Comparison of ENCODE assay signal across 8 cellular contexts in the genomic region with DNA sequence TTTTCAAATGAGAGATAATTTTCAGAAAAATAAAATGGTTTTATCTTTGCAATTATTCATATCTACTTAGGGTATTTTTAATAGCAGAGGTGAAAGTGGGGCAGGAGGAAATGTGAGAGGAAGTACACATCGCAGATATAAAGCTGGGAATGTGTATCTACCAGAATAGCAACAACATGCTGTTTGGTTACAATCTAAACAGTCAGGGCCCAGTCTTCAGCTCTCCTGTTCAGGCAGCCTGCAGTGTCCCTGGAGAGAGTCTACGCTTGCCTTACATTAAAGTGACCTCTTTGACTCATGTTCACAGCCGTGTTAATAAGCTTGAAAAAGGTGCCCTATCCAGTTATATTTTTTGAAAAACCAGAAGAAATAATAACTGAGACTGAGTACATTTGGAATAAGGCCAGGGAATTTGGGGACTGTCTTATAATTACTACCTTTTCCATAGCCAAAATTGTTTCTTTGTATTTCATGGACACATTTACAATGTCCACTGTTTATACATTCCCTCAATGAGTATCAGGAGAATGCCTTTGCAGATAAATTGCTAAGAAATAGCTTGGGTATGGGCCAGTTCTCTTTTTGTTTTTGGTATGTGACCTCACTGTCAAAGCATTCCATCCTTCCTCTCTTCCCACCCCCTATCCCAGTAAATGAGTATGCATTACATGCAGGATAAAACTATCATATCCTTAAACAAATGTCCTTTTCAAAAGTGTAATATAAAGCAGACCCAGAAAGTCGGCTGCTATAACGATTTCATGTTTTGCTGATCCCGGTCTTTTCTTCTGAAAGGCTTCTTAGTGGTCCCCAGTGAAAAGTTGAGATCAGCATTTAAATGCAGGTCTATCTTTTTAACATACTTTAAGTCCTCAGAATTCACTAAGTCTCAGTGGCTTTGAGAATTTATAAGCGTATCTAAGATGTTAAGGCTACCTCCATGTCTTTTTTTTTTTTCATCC.
DNase-seq lines count a peak whose midpoint lies in the region; ATAC-seq and TF ChIP-seq lines count a peak whose summit lies in the region.

No MANE protein-coding gene starts in this region.

- H3K4me1 ChIP-seq in gastrocnemius medialis: peaks cover 21 to 26% of the 10 kb centered on the region in 2 donors
- H3K4me1 ChIP-seq in H9 (ENCODE audit: insufficient read depth, low read length): no peaks in the 10 kb centered on the region; the same call in 1 of the 2 replicates

- no peak overlapping the region for H3T11ph ChIP-seq in H9 (ENCODE audit: low read length)

- H3K4me3 ChIP-seq in astrocyte of the cerebellum (ENCODE audit: low read depth, low read length) (no peak overlapping the region), gastrocnemius medialis (peak overlapping the region in 1 of 4 donors; percentile 0)

- H3K4me2 ChIP-seq in H9 (ENCODE audit: insufficient read depth, insufficient read length, low read length): no peak overlapping the region

- no peak overlapping the region for H3K14ac ChIP-seq in H9 (ENCODE audit: insufficient read depth, low read length)

- H3K4ac ChIP-seq in H9 (ENCODE audit: low read depth, low read length): no peak overlapping the region

- no peak overlapping the region for H3K4me3 Mint-ChIP-seq in activated CD4-positive, alpha-beta T cell treated with anti-CD3 and anti-CD28 coated beads, Interleukin-2, amount 10 ng/mL, durations not matched to agents 24 days and 14 days
- H3K4me3 Mint-ChIP-seq in H9: no peak overlapping the region

- H3K27ac Mint-ChIP-seq in activated CD4-positive, alpha-beta T cell treated with anti-CD3 and anti-CD28 coated beads, Interleukin-2, amount 10 ng/mL, durations not matched to agents 24 days and 14 days: no peak overlapping the region
- peak overlapping the region in 1 of 3 experiments; percentile 92; a peak in 4 of 7 replicates for H3K27ac Mint-ChIP-seq in H9

- H4K5ac ChIP-seq in H9 (ENCODE audit: insufficient read length, low read depth, low read length): no peak overlapping the region

- TF ChIP-seq CTCF in astrocyte of the cerebellum (IDR thresholded peaks at IDR 0.05; ENCODE audit: low read depth, low read length, missing control alignments) (no peak), gastrocnemius medialis (IDR thresholded peaks at IDR 0.05 in 4 of 5, conservative IDR thresholded peaks at IDR 0.05 in 1 of 5) (no peak), H9 (conservative IDR thresholded peaks at IDR 0.05) (no peak)

- H3K23ac ChIP-seq in H9 (ENCODE audit: insufficient read length, low read depth, low read length): no peak overlapping the region

- H2BK20ac ChIP-seq in H9 (ENCODE audit: low read depth, low read length, poor library complexity, severe bottlenecking): no peak overlapping the region

- no peaks in the 10 kb centered on the region for H3K4me1 Mint-ChIP-seq in activated CD4-positive, alpha-beta T cell treated with anti-CD3 and anti-CD28 coated beads, Interleukin-2, amount 10 ng/mL, durations not matched to agents 24 days and 14 days
- peaks cover 17 to 22% of the 10 kb centered on the region in 2 experiments for H3K4me1 Mint-ChIP-seq in H9

- no peaks in the 10 kb centered on the region for H3K79me2 ChIP-seq in H9 (ENCODE audit: insufficient read depth, low read length)

- H2BK15ac ChIP-seq in H9 (ENCODE audit: low read depth, low read length): no peak overlapping the region

- intact Hi-C loops in left ventricle myocardium superior (cut with micrococcal nuclease) (no loop called here), gastrocnemius medialis (cut with DNase I; ENCODE audit: low total_unique reads) (no loop called here)
- intact Hi-C loops in activated CD4-positive, alpha-beta T cell treated with anti-CD3 and anti-CD28 coated beads, Interleukin-2, amount 10 ng/mL, durations not matched to agents 24 days and 14 days (cut with micrococcal nuclease): no loop called here

- H3K27ac ChIP-seq in gastrocnemius medialis (peak overlapping the region; percentile 1 to 23 (median 8)), H9 (ENCODE audit: insufficient read length, low read depth, low read length) (no peak overlapping the region)

- ATAC-seq in left ventricle myocardium superior (peak; percentile 93), gastrocnemius medialis (peak in 1 of 2 donors; percentile 56), GM21367 (IDR thresholded peaks at IDR 0.05; ENCODE audit: unreplicated experiment) (no peak)

- H2AK5ac ChIP-seq in H9 (ENCODE audit: insufficient read length, low read length): no peak overlapping the region

- POLR2A ChIA-PET in HEK293T (lab: Yijun Ruan, JAX): interaction anchor here (0.8 to 1.0 kb wide), 2 partner anchors 10 to 13 kb away, joined by 3 read pairs; no protein-coding TSS in a partner anchor

- H3K36me3 ChIP-seq in gastrocnemius medialis: no peaks in the 10 kb centered on the region

- CTCF ChIA-PET in HEK293T (lab: Yijun Ruan, JAX): interaction anchor here (0.6 to 1.2 kb wide), 5 partner anchors 8 to 444 kb away, joined by 3 to 4 read pairs (median 3); no protein-coding TSS in a partner anchor

- no peak overlapping the region for H2AFZ ChIP-seq in H9 (ENCODE audit: low read length)

- H3K56ac ChIP-seq in H9 (ENCODE audit: insufficient read length, low read depth, low read length): no peak overlapping the region

- no peaks in the 10 kb centered on the region for H4K20me1 ChIP-seq in H9 (ENCODE audit: control insufficient read depth, insufficient read depth, insufficient read length)

- no peak overlapping the region for H3K9ac ChIP-seq in H9 (ENCODE audit: extremely low read depth, insufficient read length, low read length)

- no peaks in the 10 kb centered on the region for H3K27me3 Mint-ChIP-seq in activated CD4-positive, alpha-beta T cell treated with anti-CD3 and anti-CD28 coated beads, Interleukin-2, amount 10 ng/mL, durations not matched to agents 24 days and 14 days
- no peaks in the 10 kb centered on the region for H3K27me3 Mint-ChIP-seq in H9 (ENCODE audit: low read depth)

- no peak for TF ChIP-seq POLR2A in gastrocnemius medialis (IDR thresholded peaks at IDR 0.05)

- no CpG with 5 or more reads among the region's 7 CpGs for WGBS in H9 (ENCODE audit: extremely low coverage, insufficient read length, low lambda C conversion rate)

- no peaks in the 10 kb centered on the region for H3K36me3 Mint-ChIP-seq in activated CD4-positive, alpha-beta T cell treated with anti-CD3 and anti-CD28 coated beads, Interleukin-2, amount 10 ng/mL, durations not matched to agents 24 days and 14 days (ENCODE audit: low read depth)
- H3K36me3 Mint-ChIP-seq in H9 (ENCODE audit: insufficient read depth in 1 of 3, low read depth in 3 of 3): no peaks in the 10 kb centered on the region

- H3K18ac ChIP-seq in H9 (ENCODE audit: insufficient read length, low read depth, low read length): no peak overlapping the region

- no peak overlapping the region for H2BK120ac ChIP-seq in H9 (ENCODE audit: low read depth, low read length, poor library complexity, severe bottlenecking)

- no peak overlapping the region for H2BK5ac ChIP-seq in H9 (ENCODE audit: insufficient read length, low read length)

- H3K27me3 ChIP-seq in gastrocnemius medialis (no peaks in the 10 kb centered on the region), H9 (ENCODE audit: insufficient read depth, low read length) (no peaks in the 10 kb centered on the region)

- in situ Hi-C loops in astrocyte of the cerebellum (cut with HindIII; ENCODE audit: low sequenced_read_pairs): no loop called here
- in situ Hi-C loops in gastrocnemius medialis (cut with MboI; ENCODE audit: low sequenced_read_pairs in 4 of 4): no loop called here

- H3K23me2 ChIP-seq in H9 (ENCODE audit: insufficient read length, low read depth, low read length, poor library complexity, severe bottlenecking): no peaks in the 10 kb centered on the region

- no peak overlapping the region for H4K91ac ChIP-seq in H9 (ENCODE audit: insufficient read length, low read depth, low read length)

- H3K9me3 ChIP-seq in gastrocnemius medialis: no peaks in the 10 kb centered on the region
- no peaks in the 10 kb centered on the region for H3K9me3 ChIP-seq in H9 (ENCODE audit: control insufficient read depth, low read depth, low read length)

- DNase-seq in HEK293T (ENCODE audit: extremely low spot score) (peak; percentile 62), astrocyte of the cerebellum (ENCODE audit: low read depth) (peak; percentile 66), left ventricle myocardium superior (no peak), gastrocnemius medialis (no peak), H9 (no peak), SIG-M5 (lab: John Stamatoyannopoulos, UW) (no peak)
- no peak for DNase-seq in activated CD4-positive, alpha-beta T cell treated with anti-CD3 and anti-CD28 coated beads, Interleukin-2, amount 10 ng/mL, durations not matched to agents 24 days and 14 days

- no peak overlapping the region for H2BK12ac ChIP-seq in H9 (ENCODE audit: insufficient read length, low read depth, low read length)

- H4K8ac ChIP-seq in H9 (replicated peaks; ENCODE audit: insufficient read length, low read depth, low read length): no peak overlapping the region

- H3K9me3 Mint-ChIP-seq in activated CD4-positive, alpha-beta T cell treated with anti-CD3 and anti-CD28 coated beads, Interleukin-2, amount 10 ng/mL, durations not matched to agents 24 days and 14 days: no peaks in the 10 kb centered on the region
- no peaks in the 10 kb centered on the region for H3K9me3 Mint-ChIP-seq in H9

- no peaks in the 10 kb centered on the region for H3K79me1 ChIP-seq in H9 (ENCODE audit: insufficient read depth, low read depth, low read length, poor library complexity, severe bottlenecking)

TF ChIP-seq in HEK293T, 16 proteins besides CTCF, POLR2A, EP300 and RAD21:
- TF ChIP-seq NFRKB (IDR thresholded peaks at IDR 0.05) (no peak), SUZ12 (IDR thresholded peaks at IDR 0.05) (no peak), BHLHE40 (IDR thresholded peaks at IDR 0.05; ENCODE audit: borderline replicate concordance) (no peak), FOXK2 (IDR thresholded peaks at IDR 0.05) (no peak), LEF1 (IDR thresholded peaks at IDR 0.05; ENCODE audit: borderline replicate concordance) (no peak), FOXA1 (IDR thresholded peaks at IDR 0.05) (no peak), ELF4 (IDR thresholded peaks at IDR 0.05) (no peak), SP1 (IDR thresholded peaks at IDR 0.05) (no peak), ZNF384 (IDR thresholded peaks at IDR 0.05) (no peak), HDGF (IDR thresholded peaks at IDR 0.05; ENCODE audit: borderline replicate concordance) (no peak)
TF ChIP-seq in HEK293T: peak in this region for 0.

Comparison
In these comparisons a context has a peak if more than half of its experiments do, and no peak if none do; other contexts are left out.
1. DNase-seq: peak in HEK293T (single experiment) and astrocyte of the cerebellum (single experiment); none in left ventricle myocardium superior (single experiment), gastrocnemius medialis (0 of 2), activated CD4-positive, alpha-beta T cell treated with anti-CD3 and anti-CD28 coated beads, Interleukin-2, amount 10 ng/mL, durations not matched to agents 24 days and 14 days (single experiment), H9 (single experiment) and SIG-M5 (single experiment).